Comparison of ENCODE assay signal across 29 cellular contexts in the genomic region with DNA sequence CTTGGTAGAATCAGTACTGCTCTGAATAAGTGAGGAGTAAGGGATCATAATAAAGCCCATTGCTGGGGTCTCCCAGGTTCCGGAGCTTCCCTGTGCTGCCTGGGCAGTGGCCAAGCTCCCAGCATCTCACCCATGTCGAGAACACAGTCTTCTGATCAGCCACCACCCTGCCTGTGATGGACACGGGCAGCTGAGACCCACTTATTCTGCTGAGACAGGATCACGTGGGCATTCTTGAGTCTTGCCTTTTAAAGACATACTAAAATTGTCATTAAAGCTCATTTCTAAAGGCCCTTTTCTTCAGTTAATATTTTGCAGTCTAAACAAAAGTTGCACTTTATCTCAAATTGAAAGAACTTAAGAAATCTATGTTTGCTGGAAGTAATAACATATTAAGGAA. TPM values are rescaled to one million over a fixed set of nuclear protein-coding genes. Genes with fewer than 3 reads are reported as not detected.
"Had no signal": no experiment of that assay in that cellular context is flagged by ENCODE, and none has a peak within 500 bp of the region (broad histone marks: within the 10 kb centered on the region; RNA-seq: fewer than 3 reads in every experiment).

No MANE protein-coding gene starts in this region.

- H3K4me1 ChIP-seq: body of pancreas, colonic mucosa, spleen, uterus had no signal

- H3K9me3 ChIP-seq: body of pancreas, colonic mucosa, spleen, suprapubic skin, uterus had no signal

- H3K27ac ChIP-seq: body of pancreas, dorsolateral prefrontal cortex, spleen, suprapubic skin, uterus had no signal

- H3K36me3 ChIP-seq: colonic mucosa, spleen, suprapubic skin, uterus had no signal

- ATAC-seq: activated CD4-positive, alpha-beta T cell treated with anti-CD3 and anti-CD28 coated beads for 36 hours; activated CD8-positive, alpha-beta memory T cell treated with anti-CD3 and anti-CD28 coated beads, Interleukin-2, amount 10 ng/mL, durations not matched to agents 7 days and 5 days; activated CD8-positive, alpha-beta T cell treated with anti-CD3 and anti-CD28 coated beads, Interleukin-2, amount 10 ng/mL, durations not matched to agents 7 days and 5 days; body of pancreas; natural killer cell treated with Interleukin-12 subunit alpha and Interleukin-12 subunit beta and Interleukin-15 and Interleukin-18, amount 100 ng/mL, for 72 hours; T-cell had no signal

- H3K4me3 ChIP-seq: body of pancreas, colonic mucosa, dorsolateral prefrontal cortex, spleen, suprapubic skin, uterus had no signal

- H3K27me3 ChIP-seq: body of pancreas, colonic mucosa, spleen, suprapubic skin, uterus had no signal

- DNase-seq: activated CD4-positive, alpha-beta T cell treated with anti-CD3 and anti-CD28 coated beads for 36 hours; activated CD4-positive, CD25-positive, alpha-beta regulatory T cell; activated CD8-positive, alpha-beta memory T cell treated with anti-CD3 and anti-CD28 coated beads, Interleukin-2, amount 10 ng/mL, durations not matched to agents 7 days and 5 days; activated CD8-positive, alpha-beta T cell treated with anti-CD3 and anti-CD28 coated beads, Interleukin-2, amount 10 ng/mL, durations not matched to agents 7 days and 5 days; activated effector memory CD4-positive, alpha-beta T cell treated with Interleukin-2 at 50 U/mL for 16 hours; activated naive CD4-positive, alpha-beta T cell treated with Interleukin-2 at 50 U/mL for 16 hours; activated T-cell treated with anti-CD3 and anti-CD28 coated beads for 4 hours; anterior cingulate cortex; body of pancreas; cerebellar nuclear complex; colonic mucosa; dorsolateral prefrontal cortex; effector memory CD4-positive, alpha-beta T cell; head of caudate nucleus; hypothalamus; immature natural killer cell; midbrain; spleen; stimulated activated naive CD4-positive, alpha-beta T cell; T-cell; uterus had no signal

RNA-seq across cellular contexts. Expression of a gene that starts 42.7 kb away (rescaled TPM):
- total RNA-seq: activated CD4-positive, alpha-beta T cell treated with anti-CD3 and anti-CD28 coated beads for 36 hours; activated CD8-positive, alpha-beta memory T cell treated with anti-CD3 and anti-CD28 coated beads, Interleukin-2, amount 10 ng/mL, durations not matched to agents 7 days and 5 days; activated CD8-positive, alpha-beta T cell treated with anti-CD3 and anti-CD28 coated beads, Interleukin-2, amount 10 ng/mL, durations not matched to agents 7 days and 5 days; body of pancreas; colonic mucosa; epithelial cell of proximal tubule; fibroblast of lung; lower leg skin; natural killer cell treated with Interleukin-12 subunit alpha and Interleukin-12 subunit beta and Interleukin-15 and Interleukin-18, amount 100 ng/mL, for 72 hours; osteocyte; progenitor cell of endocrine pancreas; spleen; suprapubic skin; T-cell; T-helper 2 cell treated with Interferon-gamma antibody and Interleukin-4, amounts not matched to agents 100 ng/mL and 5 ng/mL, for 36 hours had no signal
- polyA plus RNA-seq: fibroblast of lung, immature natural killer cell, spleen had no signal

RNA-seq across cellular contexts. Expression of a gene that starts 46.8 kb away (rescaled TPM):
- total RNA-seq: activated CD4-positive, alpha-beta T cell treated with anti-CD3 and anti-CD28 coated beads for 36 hours; activated CD8-positive, alpha-beta memory T cell treated with anti-CD3 and anti-CD28 coated beads, Interleukin-2, amount 10 ng/mL, durations not matched to agents 7 days and 5 days; activated CD8-positive, alpha-beta T cell treated with anti-CD3 and anti-CD28 coated beads, Interleukin-2, amount 10 ng/mL, durations not matched to agents 7 days and 5 days; natural killer cell treated with Interleukin-12 subunit alpha and Interleukin-12 subunit beta and Interleukin-15 and Interleukin-18, amount 100 ng/mL, for 72 hours; osteocyte; T-helper 2 cell treated with Interferon-gamma antibody and Interleukin-4, amounts not matched to agents 100 ng/mL and 5 ng/mL, for 36 hours had no signal
